Comparison of ENCODE assay signal across 38 cellular contexts in the genomic region with DNA sequence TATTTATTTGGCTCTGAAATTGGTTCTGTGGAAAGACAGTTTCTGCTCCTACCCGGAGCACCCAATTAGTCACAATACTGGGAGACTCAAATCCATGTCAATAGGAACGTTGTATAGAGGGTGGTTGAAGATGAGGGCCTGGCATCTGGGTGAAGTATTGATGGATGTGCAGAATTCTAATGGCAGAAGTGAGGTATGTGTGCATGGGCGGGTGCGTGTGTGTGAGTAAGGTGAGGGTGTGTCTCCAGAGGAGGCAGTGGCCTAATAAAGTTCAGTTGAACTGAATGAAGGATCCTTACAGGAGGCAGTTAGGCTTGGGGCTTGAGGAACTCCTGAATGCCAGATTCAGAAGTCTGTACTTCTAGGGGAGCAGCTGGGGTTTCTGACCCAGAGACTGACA.
"Had no signal": no experiment of that assay in that cellular context is flagged by ENCODE, and none has a peak within 500 bp of the region (broad histone marks: within the 10 kb centered on the region; RNA-seq: fewer than 3 reads in every experiment).

No MANE protein-coding gene starts in this region.

- H3K4me3 Mint-ChIP-seq: activated CD8-positive, alpha-beta T cell treated with anti-CD3 and anti-CD28 coated beads for 36 hours; activated naive CD4-positive, alpha-beta T cell treated with anti-CD3 and anti-CD28 coated beads for 36 hours; activated T-helper 1 cell treated with anti-CD3 and anti-CD28 coated beads, Interleukin-12 subunit alpha, Interleukin-12 subunit beta, Interleukin-2, Interleukin-4 antibody, amounts not matched to agents 30 ng/mL and 10 ng/mL and 1 ng/mL, durations not matched to agents 14 hours and 24 hours and 36 hours; IgD-negative memory B cell had no signal

- H3K4me1 ChIP-seq: adrenal gland, body of pancreas, breast epithelium had no signal

- H3K9me3 Mint-ChIP-seq: activated CD8-positive, alpha-beta T cell treated with anti-CD3 and anti-CD28 coated beads for 36 hours; activated naive CD4-positive, alpha-beta T cell treated with anti-CD3 and anti-CD28 coated beads for 36 hours; activated naive CD4-positive, alpha-beta T cell treated with anti-CD3 and anti-CD28 coated beads, Interleukin-2, amount 50 U/mL, for 72 hours; activated T-helper 1 cell treated with anti-CD3 and anti-CD28 coated beads, Interleukin-12 subunit alpha, Interleukin-12 subunit beta, Interleukin-2, Interleukin-4 antibody, amounts not matched to agents 30 ng/mL and 10 ng/mL and 1 ng/mL, durations not matched to agents 14 hours and 24 hours and 36 hours; IgD-negative memory B cell had no signal

- H3K27me3 ChIP-seq: adrenal gland, body of pancreas, breast epithelium, MG63 had no signal

- H3K27ac Mint-ChIP-seq: activated CD8-positive, alpha-beta T cell treated with anti-CD3 and anti-CD28 coated beads for 36 hours; activated naive CD4-positive, alpha-beta T cell treated with anti-CD3 and anti-CD28 coated beads for 36 hours; activated naive CD4-positive, alpha-beta T cell treated with anti-CD3 and anti-CD28 coated beads, Interleukin-2, amount 50 U/mL, for 72 hours; activated T-helper 1 cell treated with anti-CD3 and anti-CD28 coated beads, Interleukin-12 subunit alpha, Interleukin-12 subunit beta, Interleukin-2, Interleukin-4 antibody, amounts not matched to agents 30 ng/mL and 10 ng/mL and 1 ng/mL, durations not matched to agents 14 hours and 24 hours and 36 hours; IgD-negative memory B cell had no signal

- H3K36me3 Mint-ChIP-seq: activated naive CD4-positive, alpha-beta T cell treated with anti-CD3 and anti-CD28 coated beads, Interleukin-2, amount 50 U/mL, for 72 hours; IgD-negative memory B cell had no signal

- H3K36me3 ChIP-seq: adrenal gland, breast epithelium, MG63, WERI-Rb-1 had no signal

- H3K4me1 Mint-ChIP-seq: IgD-negative memory B cell had no signal

- H3K9me3 ChIP-seq: adrenal gland, body of pancreas, breast epithelium, MG63 had no signal

- H3K27me3 Mint-ChIP-seq: activated CD8-positive, alpha-beta T cell treated with anti-CD3 and anti-CD28 coated beads for 36 hours had no signal

- DNase-seq: activated CD4-positive, alpha-beta T cell treated with anti-CD3 and anti-CD28 coated beads for 1 hour; activated CD4-positive, alpha-beta T cell treated with anti-CD3 and anti-CD28 coated beads for 48 hours; activated CD4-positive, alpha-beta T cell treated with anti-CD3 and anti-CD28 coated beads, Interleukin-2, amount 50 U/mL, for 4 hours; activated CD4-positive, CD25-positive, alpha-beta regulatory T cell; activated CD8-positive, alpha-beta T cell treated with anti-CD3 and anti-CD28 coated beads for 36 hours; activated gamma-delta T cell treated with Interleukin-2 at 50 U/mL for 16 hours; activated naive CD4-positive, alpha-beta T cell treated with anti-CD3 and anti-CD28 coated beads for 36 hours; activated T-cell treated with anti-CD3 and anti-CD28 coated beads, Interleukin-2, amount 50 U/mL, for 1 hour; body of pancreas; Kasumi-1; KG1; MG63; MV-4-11; NCI-H1092; NCI-H1417; NCI-H146; NCI-H187; NCI-H2029 treated with DMSO at 0.1 percent for 48 hours; NCI-H2107; NCI-H2171; NCI-H510A; NCI-H526; NCI-H748 treated with DMSO at 0.1 percent for 48 hours; NK-92 treated with Interleukin-12 subunit alpha and Interleukin-12 subunit beta, amount 100 ng/mL, for 24 hours; PC-3; SW 1271; T-helper 1 cell; T1000 had no signal

- H3K27ac ChIP-seq: adrenal gland, body of pancreas, breast epithelium, RWPE1, WERI-Rb-1 had no signal

- FAIRE-seq: astrocyte, RCC 7860 had no signal

- ATAC-seq: activated CD8-positive, alpha-beta T cell treated with anti-CD3 and anti-CD28 coated beads for 36 hours; activated naive CD4-positive, alpha-beta T cell treated with anti-CD3 and anti-CD28 coated beads, Interleukin-2, amount 50 U/mL, for 72 hours; body of pancreas; PC-3; Right ventricle myocardium inferior had no signal

- H3K4me3 ChIP-seq: adrenal gland, body of pancreas, breast epithelium, MG63 had no signal
